ENCODE assay signal across 25 cellular contexts in the genomic region with DNA sequence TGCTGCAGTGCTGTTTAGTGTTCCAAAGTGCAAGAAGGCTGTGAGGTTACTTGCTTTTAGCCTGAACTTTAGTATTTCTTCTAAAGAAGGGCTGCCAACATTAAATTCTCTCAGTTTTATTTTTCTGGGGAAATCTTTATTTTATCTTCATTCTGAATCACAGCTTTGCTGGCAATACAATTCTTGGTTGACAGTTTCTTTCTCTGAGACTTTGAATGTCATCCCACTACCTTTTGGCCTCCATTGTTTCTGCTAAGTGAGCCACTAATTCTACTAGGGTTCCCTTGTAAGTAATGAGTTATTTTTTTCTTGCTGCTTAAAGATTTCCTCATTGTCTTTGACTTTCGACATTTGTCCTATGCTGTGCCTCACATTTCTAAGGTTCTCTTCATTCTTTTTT. TPM values are rescaled to one million over a fixed set of nuclear protein-coding genes. Genes with fewer than 3 reads are reported as not detected.
DNase-seq lines count a peak whose midpoint lies in the region; ATAC-seq, FAIRE-seq and TF ChIP-seq lines count a peak whose summit lies in the region.
"Had no signal": no experiment of that assay in that cellular context is flagged by ENCODE, and none has a peak within 500 bp of the region (broad histone marks: within the 10 kb centered on the region; RNA-seq: fewer than 3 reads in every experiment).

No MANE protein-coding gene starts in this region.

- H3K79me2 ChIP-seq in HepG2 (ENCODE audit: insufficient read depth, low read length) = no peaks in the 10 kb centered on the region

- TF ChIP-seq CTCF in HepG2 (CRISPR knock-in tag; IDR thresholded peaks at IDR 0.05) (no peak), right lobe of liver (IDR thresholded peaks at IDR 0.05) (no peak)

- no TSS peak for BruUV-seq in HepG2 (replicated peaks; lab: Mats Ljungman, UMichigan)

- H3K9ac ChIP-seq in HepG2 (ENCODE audit: insufficient read depth, low read depth, low read length) = no peak overlapping the region
- H3K9ac ChIP-seq in adipocyte (ENCODE audit: low read length) = no peak overlapping the region
- H3K9ac ChIP-seq: BLaER1 treated with 17β-estradiol and CSF1 and Interleukin-3, amounts not matched to agents 10 nM and 100 nM; GM23248 had no signal

- H3K4me2 ChIP-seq in HepG2 (ENCODE audit: low read depth, low read length) = no peak overlapping the region
- H3K4me2 ChIP-seq: BLaER1 treated with 17β-estradiol and CSF1 and Interleukin-3, amounts not matched to agents 10 nM and 100 nM had no signal

- peaks cover 60% of the 10 kb centered on the region for H3K36me3 Mint-ChIP-seq in activated CD4-positive, alpha-beta T cell treated with anti-CD3 and anti-CD28 coated beads for 36 hours (ENCODE audit: low read depth)

- peaks cover 21% of the 10 kb centered on the region for H3K9me3 Mint-ChIP-seq in activated CD4-positive, alpha-beta T cell treated with anti-CD3 and anti-CD28 coated beads for 36 hours (ENCODE audit: low read depth)

- H3K27me3 Mint-ChIP-seq in activated CD4-positive, alpha-beta T cell treated with anti-CD3 and anti-CD28 coated beads for 36 hours = no peaks in the 10 kb centered on the region
- H3K27me3 Mint-ChIP-seq: CD4-positive, alpha-beta T cell; CD8-positive, alpha-beta memory T cell had no signal

- TF ChIP-seq POLR2A in HepG2 (IDR thresholded peaks at IDR 0.05; ENCODE audit: insufficient read depth in 1 of 2, low read depth in 2 of 2, low read length in 2 of 2) (no peak), right lobe of liver (IDR thresholded peaks at IDR 0.05) (no peak)

- H3K4me1 ChIP-seq in HepG2 (ENCODE audit: insufficient read depth, low read length) (peaks cover 27% of the 10 kb centered on the region), right lobe of liver (no peaks in the 10 kb centered on the region), adipocyte (ENCODE audit: control insufficient read depth, insufficient read depth, low read length) (peaks cover 10% of the 10 kb centered on the region)
- H3K4me1 ChIP-seq: BE2C; BLaER1 treated with 17β-estradiol and CSF1 and Interleukin-3, amounts not matched to agents 10 nM and 100 nM had no signal

- H3K36me3 ChIP-seq in HepG2 (replicated peaks in 1 of 2; ENCODE audit: control insufficient read depth in 1 of 2, insufficient read depth in 2 of 2, low read length in 2 of 2) = peaks cover 0 to 26% of the 10 kb centered on the region in 2 experiments; a peak in 2 of 5 replicates
- H3K36me3 ChIP-seq in right lobe of liver = peaks cover 0 to 5% (median 0%) of the 10 kb centered on the region in 4 donors
- H3K36me3 ChIP-seq in adipocyte (ENCODE audit: control insufficient read depth, insufficient read depth, low read length, severe bottlenecking) = peaks cover 53% of the 10 kb centered on the region
- H3K36me3 ChIP-seq: BE2C had no signal

- in situ Hi-C loops in HepG2 (cut with HindIII; ENCODE audit: extremely low pct_ligation_motif_present, low pct_unique_long_range_greater_than_20kb) = no loop called here

- TF ChIP-seq EP300 in HepG2 (IDR thresholded peaks at IDR 0.05; ENCODE audit: low read depth in 2 of 2, low read length in 2 of 2) (no peak), HepG2 (CRISPR knock-in tag; IDR thresholded peaks at IDR 0.05; ENCODE audit: borderline replicate concordance) (no peak)

- H3K4me3 ChIP-seq in HepG2 (replicated peaks in 1 of 3; ENCODE audit: insufficient read depth in 1 of 3, low read depth in 2 of 3, low read length in 3 of 3) (no peak overlapping the region), right lobe of liver (no peak overlapping the region), adipocyte (ENCODE audit: low read length) (peak overlapping the region; percentile 34)
- H3K4me3 ChIP-seq: BLaER1 treated with 17β-estradiol and CSF1 and Interleukin-3, amounts not matched to agents 10 nM and 100 nM; GM23248 had no signal

- CTCF ChIA-PET in activated CD4-positive, alpha-beta T cell treated with anti-CD3 and anti-CD28 coated beads for 36 hours (lab: Charles Lee) = no interaction called here
- CTCF ChIA-PET in HepG2 (lab: Yijun Ruan, JAX; ENCODE audit: low intra/inter-chr PET ratio, low total read pairs) = no interaction called here

- no peak for DNase-seq in activated CD4-positive, alpha-beta T cell treated with anti-CD3 and anti-CD28 coated beads for 36 hours
- DNase-seq in activated CD4-positive, alpha-beta T cell treated with anti-CD3 and anti-CD28 coated beads for 4 hours = no peak
- DNase-seq in HepG2 (ENCODE audit: low spot score) = no peak
- no peak for DNase-seq in right lobe of liver
- DNase-seq in adipocyte (ENCODE audit: low read depth) = no peak
- DNase-seq in NCI-H1105 (lab: John Stamatoyannopoulos, UW) = no peak
- DNase-seq in DMS53 (lab: John Stamatoyannopoulos, UW) = no peak
- no peak for DNase-seq in pons (ENCODE audit: low spot score)
- DNase-seq: ACHN; AML-193; BE2C; Calu3; CD4-positive, alpha-beta T cell; CD8-positive, alpha-beta memory T cell; DND-41; GM23248; H7; HCEC 1CT had no signal

- no peak for ATAC-seq in activated CD4-positive, alpha-beta T cell treated with anti-CD3 and anti-CD28 coated beads for 36 hours
- ATAC-seq in HepG2 (no peak), right lobe of liver (no peak)

- peak overlapping the region; percentile 2 for H3K27ac Mint-ChIP-seq in activated CD4-positive, alpha-beta T cell treated with anti-CD3 and anti-CD28 coated beads for 36 hours
- H3K27ac Mint-ChIP-seq: CD4-positive, alpha-beta T cell had no signal

- POLR2A ChIA-PET in activated CD4-positive, alpha-beta T cell treated with anti-CD3 and anti-CD28 coated beads for 36 hours (lab: Charles Lee) = no interaction called here
- POLR2A ChIA-PET in HepG2 (lab: Yijun Ruan, JAX) = interaction anchor here (0.8 kb wide), 1 partner anchor 31 kb away, joined by 3 read pairs; no protein-coding TSS in a partner anchor

- H2AFZ ChIP-seq in HepG2 (ENCODE audit: low read length) = no peak overlapping the region
- H2AFZ ChIP-seq: GM23248 had no signal

- no peaks in the 10 kb centered on the region for H4K20me1 ChIP-seq in HepG2 (ENCODE audit: insufficient read depth, low read length)
- H4K20me1 ChIP-seq: BLaER1 treated with 17β-estradiol and CSF1 and Interleukin-3, amounts not matched to agents 10 nM and 100 nM had no signal

- WGBS in HepG2 (ENCODE audit: low lambda C conversion rate) = 100% methylated on average over 1 of the region's 1 CpG
- 100% methylated on average over 1 of the region's 1 CpG for WGBS in right lobe of liver (ENCODE audit: insufficient coverage, low coverage, low lambda C conversion rate, missing lambda C conversion rate)

- intact Hi-C loops in activated CD4-positive, alpha-beta T cell treated with anti-CD3 and anti-CD28 coated beads for 36 hours (cut with DNase I, micrococcal nuclease) = no loop called here
- intact Hi-C loops in HepG2 (cut with micrococcal nuclease; ENCODE audit: unreplicated experiment) (no loop called here), right lobe of liver (cut with DNase I) (loop anchor here in 1 of 2 donors (10.0 kb wide), 1 partner anchor 63 kb away; no protein-coding TSS in a partner anchor)

- FAIRE-seq in HepG2 (lab: Jason Lieb, UNC) = no peak
- FAIRE-seq: A204.1, G401.6, GM19239, H1 had no signal

- no peaks in the 10 kb centered on the region for H3K4me1 Mint-ChIP-seq in activated CD4-positive, alpha-beta T cell treated with anti-CD3 and anti-CD28 coated beads for 36 hours
- H3K4me1 Mint-ChIP-seq: CD14-positive monocyte; CD8-positive, alpha-beta memory T cell had no signal

- H3K27ac ChIP-seq in HepG2 (ENCODE audit: extremely low read length, insufficient read depth, low read length) = no peak overlapping the region
- H3K27ac ChIP-seq in right lobe of liver = no peak overlapping the region
- H3K27ac ChIP-seq: 22Rv1; BLaER1 treated with 17β-estradiol and CSF1 and Interleukin-3, amounts not matched to agents 10 nM and 100 nM; GM23248 had no signal

- H3K4me3 Mint-ChIP-seq in activated CD4-positive, alpha-beta T cell treated with anti-CD3 and anti-CD28 coated beads for 36 hours = no peak overlapping the region
- H3K4me3 Mint-ChIP-seq: CD14-positive monocyte; CD4-positive, alpha-beta T cell; CD8-positive, alpha-beta memory T cell had no signal

- H3K9me3 ChIP-seq in HepG2 (ENCODE audit: low read length) = peaks cover 7% of the 10 kb centered on the region
- no peaks in the 10 kb centered on the region for H3K9me3 ChIP-seq in right lobe of liver
- H3K9me3 ChIP-seq in adipocyte (ENCODE audit: control insufficient read depth, low read length) = peaks cover 22% of the 10 kb centered on the region
- H3K9me3 ChIP-seq: BE2C had no signal

- TF ChIP-seq RAD21 in HepG2 (CRISPR knock-in tag; IDR thresholded peaks at IDR 0.05) = no peak

- H3K27me3 ChIP-seq in HepG2 (ENCODE audit: control insufficient read depth in 1 of 2, insufficient read depth in 2 of 2, low read length in 2 of 2) = no peaks in the 10 kb centered on the region
- no peaks in the 10 kb centered on the region for H3K27me3 ChIP-seq in right lobe of liver
- H3K27me3 ChIP-seq in adipocyte (replicated peaks; ENCODE audit: control insufficient read depth, insufficient read depth, low read length) = no peaks in the 10 kb centered on the region
- H3K27me3 ChIP-seq: BE2C; BLaER1 treated with 17β-estradiol and CSF1 and Interleukin-3, amounts not matched to agents 10 nM and 100 nM had no signal

RNA-seq across cellular contexts. Expression of gene SUSD1, which starts 32.4 kb away (rescaled TPM):
- 1 to 10 TPM; 2.5 TPM for total RNA-seq in activated CD4-positive, alpha-beta T cell treated with anti-CD3 and anti-CD28 coated beads for 36 hours
- total RNA-seq in HepG2 (2016; rRNA removed; fragmentation: Illumina TruSeq; extraction: Trizol) (16.0 and 25.9 TPM in 2 replicates), right lobe of liver (1 to 10 TPM; 2.7 to 7.2 (median 3.9) TPM)
- total RNA-seq in HepG2 (2016; cell fraction: cytosol; rRNA removed; fragmentation: Illumina TruSeq; extraction: Trizol; ENCODE audit: low read depth) = 19.0 and 22.4 TPM in 2 replicates
- total RNA-seq in HepG2 (2016; cell fraction: insoluble cytoplasmic fraction; rRNA removed; fragmentation: Illumina TruSeq; extraction: Trizol) = 13.8 and 23.8 TPM in 2 replicates
- 22.6 and 26.9 TPM in 2 replicates for total RNA-seq in HepG2 (2016; cell fraction: membrane; rRNA removed; fragmentation: Illumina TruSeq; extraction: Trizol)
- total RNA-seq in HepG2 (2016; cell fraction: nucleus; rRNA removed; fragmentation: Illumina TruSeq; extraction: Trizol) = 25.3 and 30.6 TPM in 2 replicates
- 26.9 and 32.3 TPM in 2 replicates for polyA plus RNA-seq in HepG2 (2011; rRNA removed)
- 28.5 and 29.1 TPM in 2 replicates for polyA plus RNA-seq in HepG2 (2011; cell fraction: cytosol; rRNA removed)
- polyA plus RNA-seq in HepG2 (2011; cell fraction: nucleus; rRNA removed) = 14.0 and 15.0 TPM in 2 replicates
- polyA plus RNA-seq in HepG2 (2012) = 15.4 and 19.2 TPM in 2 replicates
- 8.6 and 9.9 TPM in 2 replicates for polyA plus RNA-seq in HepG2 (2016; cell fraction: cytosol; fragmentation: Illumina TruSeq; extraction: Trizol; ENCODE audit: low read depth)
- polyA plus RNA-seq in HepG2 (2016; cell fraction: insoluble cytoplasmic fraction; fragmentation: Illumina TruSeq; extraction: Trizol; ENCODE audit: low read depth) = 11.7 and 12.2 TPM in 2 replicates
- 14.8 and 16.5 TPM in 2 replicates for polyA plus RNA-seq in HepG2 (2016; cell fraction: membrane; fragmentation: Illumina TruSeq; extraction: Trizol; ENCODE audit: low read depth)
- polyA plus RNA-seq in HepG2 (2016; cell fraction: nucleus; fragmentation: Illumina TruSeq; extraction: Trizol; ENCODE audit: insufficient read depth, low read depth) = 26.8 and 28.0 TPM in 2 replicates
- 11.2 and 45.2 TPM in 2 replicates for polyA minus RNA-seq in HepG2 (2011; rRNA and poly(A)+ RNA removed; ENCODE audit: low replicate concordance)
- polyA minus RNA-seq in HepG2 (2011; cell fraction: cytosol; rRNA and poly(A)+ RNA removed) = 22.7 and 34.1 TPM in 2 replicates
- polyA minus RNA-seq in HepG2 (2011; cell fraction: nucleus; rRNA and poly(A)+ RNA removed) = 29.7 and 32.4 TPM in 2 replicates
